ENCODE assay signal across 9 cellular contexts in the genomic region with DNA sequence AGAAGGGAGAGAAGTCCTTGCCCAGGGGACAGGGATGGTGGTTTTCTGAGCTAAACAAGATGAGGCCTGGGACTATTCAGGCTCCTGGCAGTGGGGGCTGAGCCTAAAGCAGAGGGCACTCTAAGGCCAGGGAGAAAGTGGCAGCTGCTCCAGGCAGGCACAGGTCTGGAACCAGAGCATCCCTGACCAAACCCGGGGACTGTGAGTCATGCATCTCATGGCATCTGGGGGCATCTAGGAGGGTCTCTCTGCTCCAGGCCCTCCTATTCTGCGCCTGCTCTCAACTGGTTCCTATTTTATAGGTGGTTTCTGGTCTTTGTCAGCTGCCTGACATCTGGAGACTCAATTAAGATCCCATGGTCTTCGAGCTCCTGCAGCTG. TPM values are rescaled to one million over a fixed set of nuclear protein-coding genes. Genes with fewer than 3 reads are reported as not detected.
DNase-seq lines count a peak whose midpoint lies in the region; ATAC-seq, FAIRE-seq and TF ChIP-seq lines count a peak whose summit lies in the region.
"Had no signal": no experiment of that assay in that cellular context is flagged by ENCODE, and none has a peak within 500 bp of the region (broad histone marks: within the 10 kb centered on the region; RNA-seq: fewer than 3 reads in every experiment).

No MANE protein-coding gene starts in this region.

- H3K4me3 Mint-ChIP-seq in activated CD8-positive, alpha-beta T cell treated with anti-CD3 and anti-CD28 coated beads, Interleukin-2, amount 10 ng/mL, durations not matched to agents 7 days and 5 days = peak overlapping the region; percentile 69
- no peak overlapping the region for H3K4me3 Mint-ChIP-seq in nephron progenitor cell

- ATAC-seq in A549 = peak in 1 of 2 experiments; percentile 2; a peak in 3 of 6 replicates
- ATAC-seq in GM21528 (IDR thresholded peaks at IDR 0.05; ENCODE audit: low FRiP score, unreplicated experiment) = peak; percentile 12
- no peak for ATAC-seq in activated CD8-positive, alpha-beta T cell treated with anti-CD3 and anti-CD28 coated beads, Interleukin-2, amount 10 ng/mL, durations not matched to agents 7 days and 5 days
- ATAC-seq in lower lobe of right lung = no peak
- no peak for ATAC-seq in GM21723 (IDR thresholded peaks at IDR 0.05; ENCODE audit: unreplicated experiment)

- DNase-seq in A549 (ENCODE audit: low read depth in 1 of 2, low spot score in 1 of 2) = peak in 1 of 2 experiments; percentile 62
- no peak for DNase-seq in activated CD8-positive, alpha-beta T cell treated with anti-CD3 and anti-CD28 coated beads, Interleukin-2, amount 10 ng/mL, durations not matched to agents 7 days and 5 days
- DNase-seq in lower lobe of right lung = no peak
- no peak for DNase-seq in nephron progenitor cell
- DNase-seq in stimulated activated CD4-positive, alpha-beta T cell treated with anti-CD3 and anti-CD28 coated beads, Interleukin-4, amount 100 ng/mL, for 1 hour = no peak
- no peak for DNase-seq in effector CD8-positive, alpha-beta T cell (lab: John Stamatoyannopoulos, UW)
- DNase-seq: NCI-H2171 had no signal

- H3K27me3 ChIP-seq in lower lobe of right lung (ENCODE audit: low read depth) = peaks cover 8% of the 10 kb centered on the region

- H3K4me1 Mint-ChIP-seq in activated CD8-positive, alpha-beta T cell treated with anti-CD3 and anti-CD28 coated beads, Interleukin-2, amount 10 ng/mL, durations not matched to agents 7 days and 5 days (ENCODE audit: low read depth) = peaks cover 72% of the 10 kb centered on the region
- H3K4me1 Mint-ChIP-seq in nephron progenitor cell = peaks cover 48% of the 10 kb centered on the region

- TF ChIP-seq POLR2A in A549 (IDR thresholded peaks at IDR 0.05; ENCODE audit: low read length) = no peak

- no peaks in the 10 kb centered on the region for H3K9me3 Mint-ChIP-seq in activated CD8-positive, alpha-beta T cell treated with anti-CD3 and anti-CD28 coated beads, Interleukin-2, amount 10 ng/mL, durations not matched to agents 7 days and 5 days (ENCODE audit: insufficient read depth)
- H3K9me3 Mint-ChIP-seq in nephron progenitor cell = no peaks in the 10 kb centered on the region

- TF ChIP-seq RAD21 in A549 (conservative IDR thresholded peaks at IDR 0.05 in 1 of 2, IDR thresholded peaks at IDR 0.05 in 1 of 2) = no peak

- no peaks in the 10 kb centered on the region for H3K9me3 ChIP-seq in A549
- no peaks in the 10 kb centered on the region for H3K9me3 ChIP-seq in lower lobe of right lung

- 30% methylated on average over 3 of the region's 3 CpGs for WGBS in A549 (ENCODE audit: missing lambda C conversion rate)

- H3K4me3 ChIP-seq in A549 = peak overlapping the region; percentile 24; the same call in 1 of the 3 replicates
- H3K4me3 ChIP-seq in lower lobe of right lung = no peak overlapping the region

- POLR2A ChIA-PET in A549 (lab: Yijun Ruan, JAX) = interaction anchor here (0.6 to 18.5 kb wide), 14 partner anchors 9 to 635 kb away, joined by 3 to 383 read pairs (median 5); a partner anchor contains a TSS
- POLR2A ChIA-PET in activated CD8-positive, alpha-beta T cell treated with anti-CD3 and anti-CD28 coated beads, Interleukin-2, amount 10 ng/mL, durations not matched to agents 7 days and 5 days (lab: Charles Lee) = interaction anchor here (1.0 to 1.1 kb wide), 2 partner anchors 8 to 15 kb away, joined by 3 to 5 read pairs; no protein-coding TSS in a partner anchor

- peak overlapping the region; percentile 91 for H3K27ac Mint-ChIP-seq in activated CD8-positive, alpha-beta T cell treated with anti-CD3 and anti-CD28 coated beads, Interleukin-2, amount 10 ng/mL, durations not matched to agents 7 days and 5 days
- H3K27ac Mint-ChIP-seq in nephron progenitor cell = no peak overlapping the region

- H3K36me3 Mint-ChIP-seq in activated CD8-positive, alpha-beta T cell treated with anti-CD3 and anti-CD28 coated beads, Interleukin-2, amount 10 ng/mL, durations not matched to agents 7 days and 5 days (ENCODE audit: low read depth) = peaks cover 3% of the 10 kb centered on the region
- no peaks in the 10 kb centered on the region for H3K36me3 Mint-ChIP-seq in nephron progenitor cell (ENCODE audit: low read depth)

- H3K27ac ChIP-seq in A549 = peak overlapping the region; percentile 92 to 97
- peak overlapping the region; percentile 71 for H3K27ac ChIP-seq in lower lobe of right lung

- no peak for TF ChIP-seq EP300 in A549 (IDR thresholded peaks at IDR 0.05)

- H3K27me3 Mint-ChIP-seq in activated CD8-positive, alpha-beta T cell treated with anti-CD3 and anti-CD28 coated beads, Interleukin-2, amount 10 ng/mL, durations not matched to agents 7 days and 5 days (ENCODE audit: low read depth) = peaks cover 6% of the 10 kb centered on the region
- peaks cover 35% of the 10 kb centered on the region for H3K27me3 Mint-ChIP-seq in nephron progenitor cell (ENCODE audit: low read depth, poor library complexity)

- intact Hi-C loops in lower lobe of right lung (cut with DNase I) = no loop called here

- H3K4me1 ChIP-seq in A549 (peaks cover 100% of the 10 kb centered on the region), lower lobe of right lung (peaks cover 43% of the 10 kb centered on the region)

- peaks cover 10% of the 10 kb centered on the region for H3K36me3 ChIP-seq in lower lobe of right lung

- peak overlapping the region; percentile 99 for H3K4me2 ChIP-seq in A549

- no peak for FAIRE-seq in A549 (lab: Jason Lieb, UNC)

- CTCF ChIA-PET in A549 (lab: Yijun Ruan, JAX) = interaction anchor here (0.8 to 14.8 kb wide), 23 partner anchors 9 to 640 kb away, joined by 3 to 321 read pairs (median 7); a partner anchor contains a TSS
- CTCF ChIA-PET in activated CD8-positive, alpha-beta T cell treated with anti-CD3 and anti-CD28 coated beads, Interleukin-2, amount 10 ng/mL, durations not matched to agents 7 days and 5 days (lab: Charles Lee) = interaction anchor here (1.0 to 4.1 kb wide), 6 partner anchors 7 to 135 kb away, joined by 3 to 33 read pairs (median 8); no protein-coding TSS in a partner anchor

- TF ChIP-seq CTCF in A549 (IDR thresholded peaks at IDR 0.05) (no peak), lower lobe of right lung (IDR thresholded peaks at IDR 0.05) (no peak), nephron progenitor cell (IDR thresholded peaks at IDR 0.05) (no peak)

TF ChIP-seq in A549, 52 proteins besides CTCF, POLR2A, EP300 and RAD21 (continues in another document):
- TF ChIP-seq HOXB13 (CRISPR knock-in tag; IDR thresholded peaks at IDR 0.05; ENCODE audit: low read depth) (no peak), HOXA7 (CRISPR knock-in tag; IDR thresholded peaks at IDR 0.05) (peak; percentile 89), MAFK (IDR thresholded peaks at IDR 0.05; ENCODE audit: partially characterized antibody) (no peak), FOSL2 (IDR thresholded peaks at IDR 0.05) (no peak), FOSL2 (CRISPR knock-in tag; IDR thresholded peaks at IDR 0.05) (peak; percentile 3; the same call in 1 of the 2 replicates), JUN (IDR thresholded peaks at IDR 0.05) (no peak; a peak in 1 of 5 replicates), RCOR1 (IDR thresholded peaks at IDR 0.05; ENCODE audit: low read depth, low read length) (no peak)
- TF ChIP-seq, protein P1, sequence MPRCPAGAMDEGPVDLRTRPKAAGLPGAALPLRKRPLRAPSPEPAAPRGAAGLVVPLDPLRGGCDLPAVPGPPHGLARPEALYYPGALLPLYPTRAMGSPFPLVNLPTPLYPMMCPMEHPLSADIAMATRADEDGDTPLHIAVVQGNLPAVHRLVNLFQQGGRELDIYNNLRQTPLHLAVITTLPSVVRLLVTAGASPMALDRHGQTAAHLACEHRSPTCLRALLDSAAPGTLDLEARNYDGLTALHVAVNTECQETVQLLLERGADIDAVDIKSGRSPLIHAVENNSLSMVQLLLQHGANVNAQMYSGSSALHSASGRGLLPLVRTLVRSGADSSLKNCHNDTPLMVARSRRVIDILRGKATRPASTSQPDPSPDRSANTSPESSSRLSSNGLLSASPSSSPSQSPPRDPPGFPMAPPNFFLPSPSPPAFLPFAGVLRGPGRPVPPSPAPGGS (IDR thresholded peaks at IDR 0.05) = no peak

RNA-seq across cellular contexts. Expression of a gene that starts 11.6 kb away (rescaled TPM):
- polyA plus RNA-seq in A549 (2011; rRNA removed) = 2,033 and 2,623 TPM in 2 replicates
- 5,680 and 6,103 TPM in 2 replicates for polyA plus RNA-seq in A549 (2012; cell fraction: cytosol; rRNA removed)
- polyA plus RNA-seq in A549 (2012; cell fraction: nucleus; rRNA removed) = 6,979 and 9,418 TPM in 2 replicates
- polyA plus RNA-seq in A549 (2017; fragmentation: RNase III; extraction: RNeasy Plus Mini Kit Qiagen cat#74134 plus additional on column Dnase treatment) = 3,055 to 3,652 TPM (median 3,189 TPM) in 3 replicates
- polyA minus RNA-seq in A549 (2011; rRNA and poly(A)+ RNA removed) = 2,472 and 2,922 TPM in 2 replicates
- 10 to 100 TPM; 14.4 to 14.7 TPM for total RNA-seq in activated CD8-positive, alpha-beta T cell treated with anti-CD3 and anti-CD28 coated beads, Interleukin-2, amount 10 ng/mL, durations not matched to agents 7 days and 5 days
- total RNA-seq in lower lobe of right lung = 257 TPM

RNA-seq across cellular contexts. Expression of a gene that starts 29.8 kb away (rescaled TPM):
- polyA plus RNA-seq in A549 (2011; rRNA removed) (23.5 and 43.0 TPM in 2 replicates), A549 (2017; fragmentation: RNase III; extraction: RNeasy Plus Mini Kit Qiagen cat#74134 plus additional on column Dnase treatment) (331 to 441 TPM (median 378 TPM) in 3 replicates)
- 10.6 and 13.1 TPM in 2 replicates for polyA plus RNA-seq in A549 (2012; cell fraction: cytosol; rRNA removed)
- polyA plus RNA-seq in A549 (2012; cell fraction: nucleus; rRNA removed) = 73.1 and 148 TPM in 2 replicates
- 4.4 and 5.3 TPM in 2 replicates for polyA minus RNA-seq in A549 (2011; rRNA and poly(A)+ RNA removed)
- 1 to 10 TPM; 1.1 TPM for total RNA-seq in activated CD8-positive, alpha-beta T cell treated with anti-CD3 and anti-CD28 coated beads, Interleukin-2, amount 10 ng/mL, durations not matched to agents 7 days and 5 days
- total RNA-seq in lower lobe of right lung = 0.74 TPM

RNA-seq across cellular contexts. Expression of a gene that starts 46.7 kb away (rescaled TPM):
- polyA plus RNA-seq in A549 (2011; rRNA removed) = 1,799 and 1,935 TPM in 2 replicates
- polyA plus RNA-seq in A549 (2012; cell fraction: cytosol; rRNA removed) = 4,307 and 4,853 TPM in 2 replicates
- polyA plus RNA-seq in A549 (2012; cell fraction: nucleus; rRNA removed) = 4,173 and 4,472 TPM in 2 replicates
- polyA plus RNA-seq in A549 (2017; fragmentation: RNase III; extraction: RNeasy Plus Mini Kit Qiagen cat#74134 plus additional on column Dnase treatment) = 3,419 to 3,643 TPM (median 3,445 TPM) in 3 replicates
- 632 and 835 TPM in 2 replicates for polyA minus RNA-seq in A549 (2011; rRNA and poly(A)+ RNA removed)
- total RNA-seq in activated CD8-positive, alpha-beta T cell treated with anti-CD3 and anti-CD28 coated beads, Interleukin-2, amount 10 ng/mL, durations not matched to agents 7 days and 5 days = under 1 TPM; 0.29 to 0.42 TPM
- not detected for total RNA-seq in lower lobe of right lung

RNA-seq across cellular contexts. Expression of a gene that starts 52.8 kb away (rescaled TPM):
- polyA plus RNA-seq in A549 (2011; rRNA removed) = 59.8 and 63.1 TPM in 2 replicates
- 62.9 and 86.5 TPM in 2 replicates for polyA plus RNA-seq in A549 (2012; cell fraction: cytosol; rRNA removed)
- polyA plus RNA-seq in A549 (2012; cell fraction: nucleus; rRNA removed) = 87.4 and 102 TPM in 2 replicates
- 38.3 to 56.4 TPM (median 46.0 TPM) in 3 replicates for polyA plus RNA-seq in A549 (2017; fragmentation: RNase III; extraction: RNeasy Plus Mini Kit Qiagen cat#74134 plus additional on column Dnase treatment)
- polyA minus RNA-seq in A549 (2011; rRNA and poly(A)+ RNA removed) = 76.5 and 77.5 TPM in 2 replicates
- not detected for total RNA-seq in activated CD8-positive, alpha-beta T cell treated with anti-CD3 and anti-CD28 coated beads, Interleukin-2, amount 10 ng/mL, durations not matched to agents 7 days and 5 days
- 3.0 TPM for total RNA-seq in lower lobe of right lung

Comparison
In these comparisons a context has a peak if more than half of its experiments do, and no peak if none do; other contexts are left out.
1. RNA of a gene that starts 11.6 kb away (total RNA-seq): 257 TPM in lower lobe of right lung (single experiment); 14.4 to 14.7 TPM in activated CD8-positive, alpha-beta T cell treated with anti-CD3 and anti-CD28 coated beads, Interleukin-2, amount 10 ng/mL, durations not matched to agents 7 days and 5 days; every median in the first group is over 10 times any median in the second.